1 cellular context compared by ENCODE assay signal in the genomic region with DNA sequence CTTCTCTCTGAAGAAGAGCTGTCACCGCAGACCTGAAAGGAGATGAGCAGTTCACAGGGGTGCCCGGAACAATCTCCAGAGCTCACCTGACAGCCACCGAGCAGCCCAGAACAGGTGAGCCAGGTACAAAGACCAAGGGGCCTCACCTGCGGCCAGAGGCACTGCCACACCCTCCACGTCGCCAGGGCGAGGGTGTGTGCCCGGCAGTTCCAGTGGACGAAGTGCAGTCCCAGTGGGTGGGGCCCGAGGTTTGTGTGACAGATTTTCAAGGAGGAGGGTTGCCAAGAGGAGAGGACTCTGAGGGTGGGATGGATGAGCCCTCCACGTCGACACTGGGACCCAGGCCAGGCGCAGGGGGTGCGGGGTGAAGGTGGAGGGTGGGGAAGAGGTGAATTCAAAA.
TF ChIP-seq lines count a peak whose summit lies in the region.

No MANE protein-coding gene starts in this region.

TF ChIP-seq in SK-N-SH, 30 proteins besides CTCF, POLR2A, EP300 and RAD21 (continued from another document):
- TF ChIP-seq, protein P1, sequence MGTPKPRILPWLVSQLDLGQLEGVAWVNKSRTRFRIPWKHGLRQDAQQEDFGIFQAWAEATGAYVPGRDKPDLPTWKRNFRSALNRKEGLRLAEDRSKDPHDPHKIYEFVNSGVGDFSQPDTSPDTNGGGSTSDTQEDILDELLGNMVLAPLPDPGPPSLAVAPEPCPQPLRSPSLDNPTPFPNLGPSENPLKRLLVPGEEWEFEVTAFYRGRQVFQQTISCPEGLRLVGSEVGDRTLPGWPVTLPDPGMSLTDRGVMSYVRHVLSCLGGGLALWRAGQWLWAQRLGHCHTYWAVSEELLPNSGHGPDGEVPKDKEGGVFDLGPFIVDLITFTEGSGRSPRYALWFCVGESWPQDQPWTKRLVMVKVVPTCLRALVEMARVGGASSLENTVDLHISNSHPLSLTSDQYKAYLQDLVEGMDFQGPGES (IDR thresholded peaks at IDR 0.05; ENCODE audit: low read depth, low read length) = no peak
- TF ChIP-seq, protein P2, sequence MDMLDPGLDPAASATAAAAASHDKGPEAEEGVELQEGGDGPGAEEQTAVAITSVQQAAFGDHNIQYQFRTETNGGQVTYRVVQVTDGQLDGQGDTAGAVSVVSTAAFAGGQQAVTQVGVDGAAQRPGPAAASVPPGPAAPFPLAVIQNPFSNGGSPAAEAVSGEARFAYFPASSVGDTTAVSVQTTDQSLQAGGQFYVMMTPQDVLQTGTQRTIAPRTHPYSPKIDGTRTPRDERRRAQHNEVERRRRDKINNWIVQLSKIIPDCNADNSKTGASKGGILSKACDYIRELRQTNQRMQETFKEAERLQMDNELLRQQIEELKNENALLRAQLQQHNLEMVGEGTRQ (IDR thresholded peaks at IDR 0.05; ENCODE audit: borderline replicate concordance, low read depth, low read length) = no peak
- TF ChIP-seq TEAD4 (IDR thresholded peaks at IDR 0.05; ENCODE audit: borderline replicate concordance, insufficient read depth) = no peak
- TF ChIP-seq RXRA (IDR thresholded peaks at IDR 0.05; ENCODE audit: borderline replicate concordance, low read depth) = no peak
